In genomic region chr11:116910847-116911246, GRCh38 we compare ENCODE assay signal across 24 cellular contexts.
DNase-seq lines count a peak whose midpoint lies in the region; ATAC-seq, FAIRE-seq and TF ChIP-seq lines count a peak whose summit lies in the region.
"Had no signal": no experiment of that assay in that cellular context is flagged by ENCODE, and none has a peak within 500 bp of the region (broad histone marks: within the 10 kb centered on the region; RNA-seq: fewer than 3 reads in every experiment).

No MANE protein-coding gene starts in this region.

- CTCF ChIA-PET in A549 (lab: Yijun Ruan, JAX), result no interaction called here

- no peak for TF ChIP-seq RAD21 in A549 (conservative IDR thresholded peaks at IDR 0.05 in 1 of 2, IDR thresholded peaks at IDR 0.05 in 1 of 2)

- no peak for ATAC-seq in A549
- ATAC-seq in GM21381 (IDR thresholded peaks at IDR 0.05; ENCODE audit: unreplicated experiment), result no peak
- ATAC-seq: GM12878, Panc1 had no signal

- no peak overlapping the region for H3K14ac ChIP-seq in H9 (ENCODE audit: insufficient read depth, low read length)

- FAIRE-seq in A549 (lab: Jason Lieb, UNC), result peak; percentile 49
- FAIRE-seq: GM12878 had no signal

- H3K4me3 ChIP-seq in A549, result no peak overlapping the region
- H3K4me3 ChIP-seq: GM12878 had no signal

- no peak overlapping the region for H3K27ac ChIP-seq in A549
- no peak overlapping the region for H3K27ac ChIP-seq in H9 (ENCODE audit: insufficient read length, low read depth, low read length)

- no peak overlapping the region for H3K4ac ChIP-seq in H9 (ENCODE audit: low read depth, low read length)

- no peaks in the 10 kb centered on the region for H3K27me3 ChIP-seq in H9 (ENCODE audit: insufficient read depth, low read length)

- no peak overlapping the region for H4K91ac ChIP-seq in H9 (ENCODE audit: insufficient read length, low read depth, low read length)

- no peak for TF ChIP-seq EP300 in A549 (IDR thresholded peaks at IDR 0.05)

- H3K18ac ChIP-seq in H9 (ENCODE audit: insufficient read length, low read depth, low read length), result no peak overlapping the region

- no peaks in the 10 kb centered on the region for H3K4me1 Mint-ChIP-seq in H9
- H3K4me1 Mint-ChIP-seq in dendritic cell treated with granulocyte-macrophage colony-stimulating factor and Interleukin-4, amounts not matched to agents 40 ng/mL and 50 ng/mL, for 4 days (ENCODE audit: low read depth), result peaks cover 65% of the 10 kb centered on the region
- peaks cover 20% of the 10 kb centered on the region for H3K4me1 Mint-ChIP-seq in nephron progenitor cell
- no peaks in the 10 kb centered on the region for H3K4me1 Mint-ChIP-seq in glutamatergic neuron (ENCODE audit: low read depth, unreplicated experiment)

- no peak for TF ChIP-seq POLR2A in A549 (IDR thresholded peaks at IDR 0.05; ENCODE audit: low read length)

- H2BK12ac ChIP-seq in H9 (ENCODE audit: insufficient read length, low read depth, low read length), result no peak overlapping the region

- H3K4me2 ChIP-seq in A549 (no peak overlapping the region), H9 (ENCODE audit: insufficient read depth, insufficient read length, low read length) (no peak overlapping the region)

- no peaks in the 10 kb centered on the region for H3K36me3 Mint-ChIP-seq in H9 (ENCODE audit: insufficient read depth in 1 of 3, low read depth in 3 of 3)
- no peaks in the 10 kb centered on the region for H3K36me3 Mint-ChIP-seq in dendritic cell treated with granulocyte-macrophage colony-stimulating factor and Interleukin-4, amounts not matched to agents 40 ng/mL and 50 ng/mL, for 4 days (ENCODE audit: low read depth)
- H3K36me3 Mint-ChIP-seq in nephron progenitor cell (ENCODE audit: low read depth), result peaks cover 14% of the 10 kb centered on the region
- no peaks in the 10 kb centered on the region for H3K36me3 Mint-ChIP-seq in glutamatergic neuron (ENCODE audit: unreplicated experiment)

- WGBS in A549 (ENCODE audit: missing lambda C conversion rate), result 79% methylated on average over 4 of the region's 4 CpGs
- no CpG with 5 or more reads among the region's 4 CpGs for WGBS in H9 (ENCODE audit: extremely low coverage, insufficient read length, low lambda C conversion rate)

- H3K23me2 ChIP-seq in H9 (ENCODE audit: insufficient read length, low read depth, low read length, poor library complexity, severe bottlenecking), result no peaks in the 10 kb centered on the region

- no peak overlapping the region for H4K5ac ChIP-seq in H9 (ENCODE audit: insufficient read length, low read depth, low read length)

- H4K8ac ChIP-seq in H9 (replicated peaks; ENCODE audit: insufficient read length, low read depth, low read length), result no peak overlapping the region

- H3K79me1 ChIP-seq in H9 (ENCODE audit: insufficient read depth, low read depth, low read length, poor library complexity, severe bottlenecking), result no peaks in the 10 kb centered on the region

- no peak overlapping the region for H3K9ac ChIP-seq in H9 (ENCODE audit: extremely low read depth, insufficient read length, low read length)

- POLR2A ChIA-PET in A549 (lab: Yijun Ruan, JAX), result no interaction called here

- H2BK15ac ChIP-seq in H9 (ENCODE audit: low read depth, low read length), result no peak overlapping the region

- H3K27ac Mint-ChIP-seq in H9 (peak overlapping the region in 2 of 3 experiments; percentile 4 to 58; a peak in 1 of 7 replicates), nephron progenitor cell (peak overlapping the region; percentile 38), glutamatergic neuron (ENCODE audit: unreplicated experiment) (no peak overlapping the region)
- H3K27ac Mint-ChIP-seq in dendritic cell treated with granulocyte-macrophage colony-stimulating factor and Interleukin-4, amounts not matched to agents 40 ng/mL and 50 ng/mL, for 4 days, result peak overlapping the region; percentile 19
- H3K27ac Mint-ChIP-seq: B cell, HFFc6 had no signal

- H3K27me3 Mint-ChIP-seq in H9 (ENCODE audit: low read depth), result no peaks in the 10 kb centered on the region
- no peaks in the 10 kb centered on the region for H3K27me3 Mint-ChIP-seq in dendritic cell treated with granulocyte-macrophage colony-stimulating factor and Interleukin-4, amounts not matched to agents 40 ng/mL and 50 ng/mL, for 4 days
- H3K27me3 Mint-ChIP-seq in nephron progenitor cell (ENCODE audit: low read depth, poor library complexity), result no peaks in the 10 kb centered on the region
- H3K27me3 Mint-ChIP-seq in glutamatergic neuron (ENCODE audit: unreplicated experiment), result peaks cover 1% of the 10 kb centered on the region
- H3K27me3 Mint-ChIP-seq: B cell had no signal

- intact Hi-C loops in dendritic cell treated with granulocyte-macrophage colony-stimulating factor and Interleukin-4, amounts not matched to agents 40 ng/mL and 50 ng/mL, for 4 days (cut with micrococcal nuclease), result no loop called here

- no peaks in the 10 kb centered on the region for H3K9me3 Mint-ChIP-seq in H9
- H3K9me3 Mint-ChIP-seq in dendritic cell treated with granulocyte-macrophage colony-stimulating factor and Interleukin-4, amounts not matched to agents 40 ng/mL and 50 ng/mL, for 4 days, result no peaks in the 10 kb centered on the region
- H3K9me3 Mint-ChIP-seq in nephron progenitor cell, result no peaks in the 10 kb centered on the region
- H3K9me3 Mint-ChIP-seq in glutamatergic neuron (ENCODE audit: unreplicated experiment), result no peaks in the 10 kb centered on the region
- H3K9me3 Mint-ChIP-seq: HFFc6 had no signal

- no peak overlapping the region for H3K4me3 Mint-ChIP-seq in H9
- no peak overlapping the region for H3K4me3 Mint-ChIP-seq in dendritic cell treated with granulocyte-macrophage colony-stimulating factor and Interleukin-4, amounts not matched to agents 40 ng/mL and 50 ng/mL, for 4 days
- no peak overlapping the region for H3K4me3 Mint-ChIP-seq in nephron progenitor cell
- no peak overlapping the region for H3K4me3 Mint-ChIP-seq in glutamatergic neuron (ENCODE audit: unreplicated experiment)
- H3K4me3 Mint-ChIP-seq: B cell, HFFc6 had no signal

- TF ChIP-seq CTCF in A549 (IDR thresholded peaks at IDR 0.05), result no peak
- no peak for TF ChIP-seq CTCF in H9 (conservative IDR thresholded peaks at IDR 0.05)
- no peak for TF ChIP-seq CTCF in nephron progenitor cell (IDR thresholded peaks at IDR 0.05)
- TF ChIP-seq CTCF in glutamatergic neuron (IDR thresholded peaks at IDR 0.05; ENCODE audit: partially characterized antibody, unreplicated experiment), result no peak

- H3K9me3 ChIP-seq in A549 (no peaks in the 10 kb centered on the region), H9 (ENCODE audit: control insufficient read depth, low read depth, low read length) (no peaks in the 10 kb centered on the region)

- no peak overlapping the region for H2AFZ ChIP-seq in H9 (ENCODE audit: low read length)

- DNase-seq in A549 (ENCODE audit: low read depth in 1 of 2, low spot score in 1 of 2) (no peak), H9 (no peak), nephron progenitor cell (no peak), cortex of kidney (lab: John Stamatoyannopoulos, UW) (no peak), glutamatergic neuron (no peak), NCI-H1694 treated with DMSO at 0.1 percent for 48 hours (lab: John Stamatoyannopoulos, UW) (no peak)
- DNase-seq: COR-L47, DND-41, H7, HFFc6, KBM-7, MM.1S, NCI-H1048, NCI-H1417 treated with DMSO at 0.1 percent for 48 hours, NCI-H187 treated with DMSO at 0.1 percent for 48 hours, NCI-H2227 treated with DMSO at 0.1 percent for 48 hours, NCI-H510A, NCI-H748 treated with DMSO at 0.1 percent for 48 hours, SIG-M5 had no signal

- H3K4me1 ChIP-seq in A549 (peaks cover 31% of the 10 kb centered on the region; the same call in 2 of the 3 replicates), H9 (ENCODE audit: insufficient read depth, low read length) (no peaks in the 10 kb centered on the region)

- H3K56ac ChIP-seq in H9 (ENCODE audit: insufficient read length, low read depth, low read length), result no peak overlapping the region

- no peak overlapping the region for H3T11ph ChIP-seq in H9 (ENCODE audit: low read length)

- H4K20me1 ChIP-seq in H9 (ENCODE audit: control insufficient read depth, insufficient read depth, insufficient read length), result no peaks in the 10 kb centered on the region

- no peak overlapping the region for H2BK5ac ChIP-seq in H9 (ENCODE audit: insufficient read length, low read length)

- H2BK120ac ChIP-seq in H9 (ENCODE audit: low read depth, low read length, poor library complexity, severe bottlenecking), result no peak overlapping the region

- H2BK20ac ChIP-seq in H9 (ENCODE audit: low read depth, low read length, poor library complexity, severe bottlenecking), result no peak overlapping the region

- no peaks in the 10 kb centered on the region for H3K79me2 ChIP-seq in H9 (ENCODE audit: insufficient read depth, low read length)

- H3K23ac ChIP-seq in H9 (ENCODE audit: insufficient read length, low read depth, low read length), result no peak overlapping the region

- no peak overlapping the region for H2AK5ac ChIP-seq in H9 (ENCODE audit: insufficient read length, low read length)

TF ChIP-seq in A549, 52 proteins besides CTCF, POLR2A, EP300 and RAD21:
- TF ChIP-seq JUN (IDR thresholded peaks at IDR 0.05) (no peak), NPAS2 (CRISPR knock-in tag; IDR thresholded peaks at IDR 0.05; ENCODE audit: borderline replicate concordance) (no peak), EHMT2 (IDR thresholded peaks at IDR 0.05; ENCODE audit: low read depth) (no peak), NR3C1 (IDR thresholded peaks at IDR 0.05) (no peak), PBX3 (IDR thresholded peaks at IDR 0.05) (no peak), POLR2AphosphoS2 (conservative IDR thresholded peaks at IDR 0.05; ENCODE audit: low read length) (no peak)
